ENCODE assay signal across 9 cellular contexts in the genomic region with DNA sequence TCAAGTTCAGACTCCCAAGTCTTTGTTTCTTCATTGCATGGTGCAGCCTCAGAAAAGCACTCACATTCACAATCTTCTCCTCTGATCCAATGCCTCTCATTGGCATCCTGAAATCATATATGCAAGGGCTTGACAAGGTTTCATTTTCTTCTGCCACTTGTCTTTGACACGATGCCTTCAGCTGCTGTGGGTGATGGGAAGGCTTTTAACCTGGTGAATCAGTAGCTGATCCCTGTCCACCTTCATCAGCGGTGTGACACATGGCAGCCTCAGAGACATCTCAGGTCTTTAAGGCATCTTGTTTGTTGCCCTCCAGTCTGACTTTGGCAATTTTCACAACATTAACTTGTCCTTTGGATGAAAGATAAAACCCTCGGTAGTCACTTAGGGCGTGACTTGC.
"Had no signal": no experiment of that assay in that cellular context is flagged by ENCODE, and none has a peak within 500 bp of the region (broad histone marks: within the 10 kb centered on the region; RNA-seq: fewer than 3 reads in every experiment).

No MANE protein-coding gene starts in this region.

- H3K4me1 ChIP-seq: HAP-1 had no signal

- H3K9me3 ChIP-seq: HAP-1 had no signal

- H3K27me3 Mint-ChIP-seq: IgD-negative memory B cell had no signal

- H3K36me3 ChIP-seq: HAP-1 had no signal

- H3K27ac Mint-ChIP-seq: HFFc6, IgD-negative memory B cell had no signal

- H3K4me3 ChIP-seq: GM23248, HAP-1 had no signal

- H3K9me3 Mint-ChIP-seq: HFFc6 had no signal

- ATAC-seq: HCT116, HepG2 had no signal

- H3K36me3 Mint-ChIP-seq: IgD-negative memory B cell had no signal

- H3K4me3 Mint-ChIP-seq: HFFc6, IgD-negative memory B cell had no signal

- DNase-seq: GM23248, GOT3, H7, HFFc6 had no signal

- H2AFZ ChIP-seq: GM23248 had no signal

- H3K27ac ChIP-seq: GM23248, HL-60 had no signal

- H3K9ac ChIP-seq: GM23248 had no signal
